20 cellular contexts compared by ENCODE assay signal in the genomic region with DNA sequence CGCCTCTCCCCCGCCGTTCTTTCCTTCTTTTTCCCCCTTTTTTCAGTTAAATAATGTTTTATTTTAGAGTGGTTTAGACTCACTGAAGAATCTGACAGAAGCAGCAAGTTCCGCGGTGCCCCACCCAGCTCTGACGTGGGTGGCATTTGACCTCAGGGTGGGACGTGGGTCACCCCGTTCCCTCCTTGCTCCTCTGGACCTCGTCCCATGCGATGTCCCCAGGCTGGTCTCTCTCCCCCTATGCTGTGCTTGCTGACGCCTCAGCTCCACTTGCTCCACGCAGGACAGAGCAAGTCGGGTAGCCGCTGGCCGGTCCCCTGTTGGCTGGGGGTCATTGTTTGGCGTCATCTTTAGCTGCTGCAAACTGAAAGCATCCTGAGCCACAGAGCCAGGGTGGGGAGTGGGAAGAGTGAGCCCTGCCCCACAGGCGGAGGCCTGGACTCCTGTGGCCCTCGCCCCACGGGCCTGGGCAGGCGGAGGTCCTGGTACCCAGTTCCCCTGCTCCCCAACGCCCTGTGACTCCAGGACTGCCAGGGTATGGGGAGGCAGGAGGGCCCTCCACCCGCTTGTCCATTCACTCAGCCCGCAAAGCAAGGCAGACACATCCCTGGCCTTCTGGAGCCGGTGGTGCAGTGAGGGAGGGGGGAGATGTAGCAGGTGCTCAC. TPM values are rescaled to one million over a fixed set of nuclear protein-coding genes. Genes with fewer than 3 reads are reported as not detected.
DNase-seq lines count a peak whose midpoint lies in the region; ATAC-seq, FAIRE-seq and TF ChIP-seq lines count a peak whose summit lies in the region.
"Had no signal": no experiment of that assay in that cellular context is flagged by ENCODE, and none has a peak within 500 bp of the region (broad histone marks: within the 10 kb centered on the region; RNA-seq: fewer than 3 reads in every experiment).

No MANE protein-coding gene starts in this region.

- peaks cover 56% of the 10 kb centered on the region for H3K4me1 Mint-ChIP-seq in nephron progenitor cell
- H3K4me1 Mint-ChIP-seq: CD8-positive, alpha-beta memory T cell had no signal

- peak overlapping the region; percentile 97 for H3K27ac Mint-ChIP-seq in nephron progenitor cell

- H3K27me3 Mint-ChIP-seq in nephron progenitor cell (ENCODE audit: low read depth, poor library complexity) = no peaks in the 10 kb centered on the region
- H3K27me3 Mint-ChIP-seq: CD8-positive, alpha-beta memory T cell had no signal

- BruUV-seq in K562 (replicated peaks; lab: Mats Ljungman, UMichigan) = no TSS peak

- H3K36me3 ChIP-seq in BLaER1 treated with 17β-estradiol and CSF1 and Interleukin-3, amounts not matched to agents 10 nM and 100 nM = peaks cover 21 to 30% (median 22%) of the 10 kb centered on the region in 11 experiments
- H3K36me3 ChIP-seq in K562 (ENCODE audit: control insufficient read depth, insufficient read depth, low read length) (peaks cover 45% of the 10 kb centered on the region; the same call in 1 of the 3 replicates), stomach (peaks cover 19 to 66% (median 63%) of the 10 kb centered on the region in 4 donors), small intestine (ENCODE audit: control insufficient read depth in 2 of 2, insufficient read depth in 2 of 2, low read length in 2 of 2) (peaks cover 4 to 6% of the 10 kb centered on the region in 2 donors), right lobe of liver (peaks cover 0 to 23% (median 3%) of the 10 kb centered on the region in 4 donors)

- TF ChIP-seq POLR2A in K562 (conservative IDR thresholded peaks at IDR 0.05) (no peak), stomach (IDR thresholded peaks at IDR 0.05) (no peak), H54 (IDR thresholded peaks at IDR 0.05; ENCODE audit: low read depth, low read length) (no peak), right lobe of liver (IDR thresholded peaks at IDR 0.05) (no peak)

- ATAC-seq in K562 (no peak), right lobe of liver (no peak)
- ATAC-seq: A549, Right ventricle myocardium inferior had no signal

- H3K27me3 ChIP-seq in BLaER1 treated with 17β-estradiol and CSF1 and Interleukin-3, amounts not matched to agents 10 nM and 100 nM = peaks cover 0 to 13% (median 0%) of the 10 kb centered on the region in 11 experiments; a peak in 1 of 22 replicates
- H3K27me3 ChIP-seq in K562 (ENCODE audit: control insufficient read depth in 2 of 2, insufficient read depth in 2 of 2, low read length in 2 of 2) (no peaks in the 10 kb centered on the region), stomach (no peaks in the 10 kb centered on the region), small intestine (ENCODE audit: control insufficient read depth in 2 of 2, insufficient read depth in 2 of 2, low read length in 2 of 2) (no peaks in the 10 kb centered on the region), right lobe of liver (no peaks in the 10 kb centered on the region)

- FAIRE-seq in K562 (lab: Jason Lieb, UNC) (no peak), small intestine (lab: Jason Lieb, UNC) (no peak), H54 (lab: Jason Lieb, UNC) (no peak)
- FAIRE-seq: A549, RCC 7860 had no signal

- H3K4me3 ChIP-seq in BLaER1 treated with 17β-estradiol and CSF1 and Interleukin-3, amounts not matched to agents 10 nM and 100 nM = no peak overlapping the region
- H3K4me3 ChIP-seq in K562 (no peak overlapping the region), stomach (no peak overlapping the region), small intestine (ENCODE audit: low read depth in 1 of 2, low read length in 2 of 2) (no peak overlapping the region), right lobe of liver (no peak overlapping the region)
- H3K4me3 ChIP-seq: A549 had no signal

- H3K79me2 ChIP-seq in K562 (ENCODE audit: control insufficient read depth, insufficient read depth, low read length) = no peaks in the 10 kb centered on the region

- no peaks in the 10 kb centered on the region for H3K9me1 ChIP-seq in K562 (ENCODE audit: control insufficient read depth, insufficient read depth, low read length)

- H3K9me3 ChIP-seq in BLaER1 treated with 17β-estradiol and CSF1 and Interleukin-3, amounts not matched to agents 10 nM and 100 nM (replicated peaks in 1 of 11) = no peaks in the 10 kb centered on the region
- H3K9me3 ChIP-seq in K562 (replicated peaks; ENCODE audit: control insufficient read depth, insufficient read depth, low read depth, low read length) = no peaks in the 10 kb centered on the region
- H3K9me3 ChIP-seq in stomach = no peaks in the 10 kb centered on the region
- no peaks in the 10 kb centered on the region for H3K9me3 ChIP-seq in small intestine (ENCODE audit: control insufficient read depth, low read depth)
- H3K9me3 ChIP-seq in right lobe of liver = no peaks in the 10 kb centered on the region
- H3K9me3 ChIP-seq: A549 had no signal

- peak overlapping the region in 9 of 11 experiments; percentile 93 to 99 (median 97); a peak in 17 of 22 replicates for H3K4me2 ChIP-seq in BLaER1 treated with 17β-estradiol and CSF1 and Interleukin-3, amounts not matched to agents 10 nM and 100 nM
- no peak overlapping the region for H3K4me2 ChIP-seq in K562 (ENCODE audit: insufficient read depth, low read length)
- H3K4me2 ChIP-seq: A549 had no signal

- CTCF ChIA-PET in K562 (lab: Yijun Ruan, JAX; ENCODE audit: low intra/inter-chr PET ratio) = no interaction called here

- no peak for TF ChIP-seq EP300 in K562 (IDR thresholded peaks at IDR 0.05; ENCODE audit: low read length)
- no peak for TF ChIP-seq EP300 in stomach (IDR thresholded peaks at IDR 0.05)

- H4K20me1 ChIP-seq in BLaER1 treated with 17β-estradiol and CSF1 and Interleukin-3, amounts not matched to agents 10 nM and 100 nM = peaks cover 30 to 89% (median 58%) of the 10 kb centered on the region in 11 experiments; a peak in 20 of 22 replicates
- 0 out of 2 replicates have a peak, but pooled peaks cover 3% of the 10 kb centered on the region for H4K20me1 ChIP-seq in K562 (replicated peaks; ENCODE audit: control insufficient read depth, insufficient read depth, low read length)

- peak overlapping the region in 1 of 11 experiments; percentile 11; a peak in 1 of 22 replicates for H3K27ac ChIP-seq in BLaER1 treated with 17β-estradiol and CSF1 and Interleukin-3, amounts not matched to agents 10 nM and 100 nM
- H3K27ac ChIP-seq in K562 (ENCODE audit: extremely low read depth, low read depth, low read length) (no peak overlapping the region), stomach (peak overlapping the region in 3 of 5 donors; percentile 69 to 76 (median 74)), small intestine (ENCODE audit: low read depth in 1 of 2, low read length in 1 of 2) (no peak overlapping the region), right lobe of liver (no peak overlapping the region)
- H3K27ac ChIP-seq: A549 had no signal

- in situ Hi-C loops in K562 (cut with MboI) = no loop called here

- H3K9me3 Mint-ChIP-seq in nephron progenitor cell = no peaks in the 10 kb centered on the region
- H3K9me3 Mint-ChIP-seq: CD8-positive, alpha-beta memory T cell had no signal

- peaks cover 36 to 87% (median 80%) of the 10 kb centered on the region in 10 experiments for H3K4me1 ChIP-seq in BLaER1 treated with 17β-estradiol and CSF1 and Interleukin-3, amounts not matched to agents 10 nM and 100 nM
- H3K4me1 ChIP-seq in K562 (replicated peaks in 1 of 2; ENCODE audit: control insufficient read depth in 2 of 2, insufficient read depth in 2 of 2, low read length in 2 of 2) (peaks cover 0 to 37% of the 10 kb centered on the region in 2 experiments; a peak in 4 of 5 replicates), stomach (peaks cover 6 to 30% (median 19%) of the 10 kb centered on the region in 4 donors), small intestine (ENCODE audit: control insufficient read depth in 2 of 2, insufficient read depth in 1 of 2, low read depth in 1 of 2, low read length in 1 of 2) (peaks cover 0 to 2% of the 10 kb centered on the region in 2 donors), right lobe of liver (no peaks in the 10 kb centered on the region)
- H3K4me1 ChIP-seq: A549 had no signal

- H3K36me3 Mint-ChIP-seq in nephron progenitor cell (ENCODE audit: low read depth) = peaks cover 21% of the 10 kb centered on the region

- DNase-seq in K562 (ENCODE audit: extremely low read depth in 1 of 4, low spot score in 3 of 4) (no peak), nephron progenitor cell (no peak), stomach (no peak), small intestine (no peak), H54 (ENCODE audit: insufficient read length, low spot score) (no peak), right lobe of liver (no peak)
- DNase-seq in stimulated activated naive CD4-positive, alpha-beta T cell (lab: John Stamatoyannopoulos, UW) = no peak
- DNase-seq: CD8-positive, alpha-beta memory T cell; DMS79 treated with DMSO at 0.1 percent for 48 hours; H7; Kasumi-1; NCI-H1105; NCI-H2081; NCI-H2171 treated with DMSO at 0.1 percent for 48 hours; NCI-H446; NCI-H526 treated with DMSO at 0.1 percent for 48 hours had no signal

- no peak for TF ChIP-seq RAD21 in K562 (CRISPR knock-in tag; conservative IDR thresholded peaks at IDR 0.05 in 1 of 2, IDR thresholded peaks at IDR 0.05 in 1 of 2)

- POLR2A ChIA-PET in K562 (lab: Yijun Ruan, JAX) = interaction anchor here (0.6 to 1.7 kb wide), 5 partner anchors 17 to 210 kb away, joined by 3 to 9 read pairs (median 3); partner anchors contain the start of gene CPZ

- H3K9ac ChIP-seq in BLaER1 treated with 17β-estradiol and CSF1 and Interleukin-3, amounts not matched to agents 10 nM and 100 nM = peak overlapping the region in 1 of 11 experiments; percentile 20; a peak in 1 of 22 replicates
- H3K9ac ChIP-seq in K562 (ENCODE audit: insufficient read depth in 1 of 2, low read depth in 2 of 2, low read length in 2 of 2) = no peak overlapping the region; a peak in 1 of 4 replicates

- no peak overlapping the region for H2AFZ ChIP-seq in K562 (ENCODE audit: low read depth, low read length)

- 85% methylated on average over 14 of the region's 24 CpGs for WGBS in K562 (ENCODE audit: insufficient coverage, low coverage, missing lambda C conversion rate)
- 87 to 91% (median 89%) methylated on average over 19 to 24 of the region's 24 CpGs for WGBS in stomach, 5 donors
- WGBS in small intestine, 3 donors = 88 to 92% (median 88%) methylated on average over 24 of the region's 24 CpGs
- 77% methylated on average over 9 of the region's 24 CpGs for WGBS in right lobe of liver (ENCODE audit: insufficient coverage, low coverage, low lambda C conversion rate, missing lambda C conversion rate)

- H3K4me3 Mint-ChIP-seq in nephron progenitor cell = no peak overlapping the region
- H3K4me3 Mint-ChIP-seq: CD8-positive, alpha-beta memory T cell had no signal

- intact Hi-C loops in K562 (cut with micrococcal nuclease) = no loop called here
- intact Hi-C loops in stomach (cut with DNase I; ENCODE audit: low total_unique reads) = loop anchor here (5.0 kb wide), 2 partner anchors 76 to 121 kb away; partner anchors contain the start of gene CPZ
- intact Hi-C loops in right lobe of liver (cut with DNase I) = loop anchor here in 1 of 2 donors (10.0 kb wide), 1 partner anchor 123 kb away; the partner anchor contains the start of gene CPZ

- TF ChIP-seq CTCF in K562 (IDR thresholded peaks at IDR 0.05 in 2 of 3, conservative IDR thresholded peaks at IDR 0.05 in 1 of 3; ENCODE audit: insufficient read depth in 2 of 3, low read depth in 1 of 3, low read length in 3 of 3) = no peak
- no peak for TF ChIP-seq CTCF in nephron progenitor cell (IDR thresholded peaks at IDR 0.05)
- no peak for TF ChIP-seq CTCF in stomach (IDR thresholded peaks at IDR 0.05)
- TF ChIP-seq CTCF in right lobe of liver (IDR thresholded peaks at IDR 0.05) = no peak

RNA-seq across cellular contexts. Expression of gene TRMT44, which starts 30.8 kb away (rescaled TPM):
- total RNA-seq in K562 (2011; cell fraction: chromatin; rRNA removed; ENCODE audit: low replicate concordance) = 60.3 and 88.6 TPM in 2 replicates
- total RNA-seq in K562 (2011; cell fraction: nucleolus; rRNA removed) = 53.0 and 57.5 TPM in 2 replicates
- total RNA-seq in K562 (2011; cell fraction: nucleoplasm; rRNA removed) = 31.6 and 38.6 TPM in 2 replicates
- 14.1 and 15.6 TPM in 2 replicates for total RNA-seq in K562 (2014; rRNA removed)
- total RNA-seq in K562 (2014; rRNA removed; fragmentation: Illumina TruSeq; extraction: Trizol) = 8.6 and 10.0 TPM in 2 replicates
- 10.2 and 10.3 TPM in 2 replicates for total RNA-seq in K562 (2015; rRNA removed; fragmentation: Illumina TruSeq; extraction: Trizol)
- 17.3 and 18.6 TPM in 2 replicates for total RNA-seq in K562 (2021)
- 8.9 and 9.6 TPM in 2 replicates for polyA plus RNA-seq in K562 (2011; rRNA removed)
- 5.5 and 9.9 TPM in 2 replicates for polyA plus RNA-seq in K562 (2011; cell fraction: cytosol; rRNA removed)
- polyA plus RNA-seq in K562 (2011; cell fraction: nucleus; rRNA removed) = 32.2 and 44.8 TPM in 2 replicates
- polyA plus RNA-seq in K562 (2012) = 8.3 and 13.2 TPM in 2 replicates
- polyA plus RNA-seq in K562 (2014; fragmentation: Illumina TruSeq; extraction: Trizol) = 7.8 and 8.7 TPM in 2 replicates
- 1 to 10 TPM; 1.2 to 2.1 TPM for polyA plus RNA-seq in K562 (2014; fragmentation: Nextera tagmentation; extraction: Ambion mirVana)
- polyA plus RNA-seq in K562 (2014; rRNA removed) = 12.5 and 13.2 TPM in 2 replicates
- 14.7 and 16.1 TPM in 2 replicates for polyA minus RNA-seq in K562 (2011; rRNA and poly(A)+ RNA removed)
- polyA minus RNA-seq in K562 (2011; cell fraction: cytosol; rRNA and poly(A)+ RNA removed) = 6.1 and 11.1 TPM in 2 replicates
- polyA minus RNA-seq in K562 (2011; cell fraction: nucleus; rRNA and poly(A)+ RNA removed) = 35.5 and 48.8 TPM in 2 replicates
- total RNA-seq in stomach = 10 to 100 TPM in 3 of 5 donors, 1 to 10 TPM in 2; 1.8 to 39.7 (median 13.3) TPM
- polyA plus RNA-seq in stomach = 1 to 10 TPM; 5.6 to 6.9 (median 6.7) TPM
- 1 to 10 TPM; 4.7 to 5.3 (median 5.1) TPM for polyA plus RNA-seq in small intestine
- total RNA-seq in right lobe of liver = 10 to 100 TPM in 3 of 6 experiments, 1 to 10 TPM in 3; 8.8 to 10.6 (median 9.6) TPM

RNA-seq across cellular contexts. Expression of gene ACOX3, which starts 30.8 kb away (rescaled TPM):
- 8.4 and 18.6 TPM in 2 replicates for total RNA-seq in K562 (2011; cell fraction: chromatin; rRNA removed; ENCODE audit: low replicate concordance)
- 5.9 and 8.7 TPM in 2 replicates for total RNA-seq in K562 (2011; cell fraction: nucleolus; rRNA removed)
- 5.9 and 9.8 TPM in 2 replicates for total RNA-seq in K562 (2011; cell fraction: nucleoplasm; rRNA removed)
- total RNA-seq in K562 (2014; rRNA removed) (4.9 and 5.1 TPM in 2 replicates), K562 (2014; rRNA removed; fragmentation: Illumina TruSeq; extraction: Trizol) (3.7 and 3.8 TPM in 2 replicates), K562 (2015; rRNA removed; fragmentation: Illumina TruSeq; extraction: Trizol) (3.8 and 4.6 TPM in 2 replicates), K562 (2021) (5.9 and 7.3 TPM in 2 replicates), stomach (10 to 100 TPM; 23.3 to 45.5 (median 37.9) TPM), right lobe of liver (10 to 100 TPM; 18.5 to 36.9 (median 21.9) TPM)
- polyA plus RNA-seq in K562 (2011; rRNA removed) (2.3 and 2.9 TPM in 2 replicates), K562 (2014; fragmentation: Illumina TruSeq; extraction: Trizol) (4.0 and 4.4 TPM in 2 replicates), K562 (2014; fragmentation: Nextera tagmentation; extraction: Ambion mirVana) (1 to 10 TPM in 1 of 2 experiments, under 1 TPM in 1; 0.68 to 1.0 TPM), K562 (2014; rRNA removed) (3.0 and 4.9 TPM in 2 replicates), stomach (10 to 100 TPM; 13.5 to 43.7 (median 22.4) TPM), small intestine (10 to 100 TPM; 15.2 to 31.1 (median 29.5) TPM)
- polyA plus RNA-seq in K562 (2011; cell fraction: cytosol; rRNA removed) = 2.6 and 3.3 TPM in 2 replicates
- 6.1 and 6.5 TPM in 2 replicates for polyA plus RNA-seq in K562 (2011; cell fraction: nucleus; rRNA removed)
- 5.1 and 9.2 TPM in 2 replicates for polyA plus RNA-seq in K562 (2012)
- 3.9 and 5.0 TPM in 2 replicates for polyA minus RNA-seq in K562 (2011; rRNA and poly(A)+ RNA removed)
- polyA minus RNA-seq in K562 (2011; cell fraction: cytosol; rRNA and poly(A)+ RNA removed) = 1.5 and 4.6 TPM in 2 replicates
- 3.5 and 4.8 TPM in 2 replicates for polyA minus RNA-seq in K562 (2011; cell fraction: nucleus; rRNA and poly(A)+ RNA removed)

Comparison
In these comparisons a context has a peak if more than half of its experiments do, and no peak if none do; other contexts are left out.
1. H3K27ac ChIP-seq: peak in stomach (3 of 5); none in K562 (single experiment), small intestine (0 of 2) and right lobe of liver (0 of 3).